Comparison of ENCODE assay signal across 8 cellular contexts in the genomic region with DNA sequence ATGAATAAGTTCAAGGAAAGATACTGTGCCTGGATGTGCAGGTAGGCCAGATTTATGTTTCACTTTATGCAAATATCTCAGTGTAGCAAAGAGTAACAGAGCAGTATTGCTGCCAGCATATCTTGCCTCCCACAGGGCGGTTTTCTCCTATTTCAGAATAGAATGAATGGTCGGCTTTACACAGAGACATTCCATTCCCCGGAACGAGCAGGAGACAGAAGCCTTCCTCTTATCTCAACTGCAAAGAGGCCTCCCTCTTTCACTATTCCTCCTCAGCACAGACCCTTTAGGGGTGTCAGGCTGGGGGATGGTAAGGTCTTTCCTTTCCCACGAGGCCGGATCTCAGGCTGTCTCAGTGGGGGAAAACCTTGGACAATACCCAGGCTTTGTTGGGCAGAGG. TPM values are rescaled to one million over a fixed set of nuclear protein-coding genes. Genes with fewer than 3 reads are reported as not detected.
DNase-seq lines count a peak whose midpoint lies in the region; ATAC-seq and TF ChIP-seq lines count a peak whose summit lies in the region.
"Not testable (repeated sequence)": the region's sequence is repeated elsewhere in the genome, so short reads cannot be mapped to it uniquely, and the experiment has no call there.
"Had no signal": no experiment of that assay in that cellular context is flagged by ENCODE, and none has a peak within 500 bp of the region (broad histone marks: within the 10 kb centered on the region; RNA-seq: fewer than 3 reads in every experiment).

No MANE protein-coding gene starts in this region.

- not testable (repeated sequence) for H3K14ac ChIP-seq in trophoblast cell (ENCODE audit: low read length)

- H3K79me2 ChIP-seq in trophoblast cell (ENCODE audit: control insufficient read depth, insufficient read depth, low read length, poor library complexity), result not testable (repeated sequence)

- H3K79me1 ChIP-seq in trophoblast cell (ENCODE audit: low read length), result peaks cover 11% of the 10 kb centered on the region

- H3K4me1 ChIP-seq in CD4-positive, alpha-beta memory T cell (ENCODE audit: insufficient read depth, low read length), result peaks cover 14% of the 10 kb centered on the region
- peaks cover 22% of the 10 kb centered on the region for H3K4me1 ChIP-seq in iPS-18a (ENCODE audit: control insufficient read depth, low read depth, low read length)
- peaks cover 9 to 16% of the 10 kb centered on the region in 2 experiments for H3K4me1 ChIP-seq in trophoblast cell (ENCODE audit: control insufficient read depth in 1 of 2, insufficient read depth in 2 of 2, low read length in 2 of 2)

- H3K4me1 Mint-ChIP-seq in CD4-positive, alpha-beta memory T cell, result peaks cover 13 to 34% (median 19%) of the 10 kb centered on the region in 4 donors
- H3K4me1 Mint-ChIP-seq in activated naive CD4-positive, alpha-beta T cell treated with anti-CD3 and anti-CD28 coated beads, Interleukin-2, amount 50 U/mL, for 24 hours, result peaks cover 20% of the 10 kb centered on the region
- peaks cover 25 to 43% (median 36%) of the 10 kb centered on the region in 4 donors for H3K4me1 Mint-ChIP-seq in naive thymus-derived CD8-positive, alpha-beta T cell

- not testable (repeated sequence) for H3K9ac ChIP-seq in iPS-18a (ENCODE audit: low read length); trophoblast cell (ENCODE audit: low read length)

- peak overlapping the region; percentile 53 for H3K4me2 ChIP-seq in trophoblast cell (ENCODE audit: low read length)

- CTCF ChIA-PET in CD4-positive, alpha-beta memory T cell (lab: Charles Lee; ENCODE audit: partially characterized antibody), result not testable (repeated sequence)

- H2BK5ac ChIP-seq in trophoblast cell (ENCODE audit: low read depth, low read length, poor library complexity), result not testable (repeated sequence)

- DNase-seq in CD4-positive, alpha-beta memory T cell; naive thymus-derived CD8-positive, alpha-beta T cell: not testable (repeated sequence)
- DNase-seq in NCI-H526 (lab: John Stamatoyannopoulos, UW), result peak; percentile 2 to 9
- DNase-seq in choroid plexus epithelial cell (ENCODE audit: low read depth), result peak; percentile 71
- peak; percentile 38 to 74 for DNase-seq in trophoblast cell

- H3K18ac ChIP-seq in trophoblast cell (ENCODE audit: low read length), result not testable (repeated sequence)

- not testable (repeated sequence) for ATAC-seq in naive thymus-derived CD8-positive, alpha-beta T cell

- peaks cover 1 to 12% of the 10 kb centered on the region in 2 donors for H3K36me3 Mint-ChIP-seq in CD4-positive, alpha-beta memory T cell
- H3K36me3 Mint-ChIP-seq in activated naive CD4-positive, alpha-beta T cell treated with anti-CD3 and anti-CD28 coated beads, Interleukin-2, amount 50 U/mL, for 24 hours, result not testable (repeated sequence)
- peaks cover 7 to 22% (median 15%) of the 10 kb centered on the region in 3 donors for H3K36me3 Mint-ChIP-seq in naive thymus-derived CD8-positive, alpha-beta T cell

- not testable (repeated sequence) for H3K23ac ChIP-seq in trophoblast cell (ENCODE audit: low read length)

- WGBS in trophoblast cell (ENCODE audit: extremely low coverage, insufficient coverage, insufficient read length), result no CpG with 5 or more reads among the region's 6 CpGs

- H3K9me3 Mint-ChIP-seq in CD4-positive, alpha-beta memory T cell; activated naive CD4-positive, alpha-beta T cell treated with anti-CD3 and anti-CD28 coated beads, Interleukin-2, amount 50 U/mL, for 24 hours: not testable (repeated sequence)
- peaks cover 0 to 11% (median 2%) of the 10 kb centered on the region in 9 donors for H3K9me3 Mint-ChIP-seq in naive thymus-derived CD8-positive, alpha-beta T cell

- H3K9me3 ChIP-seq in CD4-positive, alpha-beta memory T cell (ENCODE audit: control insufficient read depth in 1 of 2, low read length in 2 of 2); iPS-18a (ENCODE audit: control insufficient read depth, low read depth, low read length); trophoblast cell (ENCODE audit: insufficient read depth, low read depth, low read length): not testable (repeated sequence)

- H4K12ac ChIP-seq in trophoblast cell (ENCODE audit: low read depth, low read length), result not testable (repeated sequence)

- not testable (repeated sequence) for H4K91ac ChIP-seq in trophoblast cell (ENCODE audit: low read depth, low read length)

- not testable (repeated sequence) for H2AFZ ChIP-seq in trophoblast cell (ENCODE audit: insufficient read depth, low read length, poor library complexity)

- not testable (repeated sequence) for H3K36me3 ChIP-seq in CD4-positive, alpha-beta memory T cell (ENCODE audit: insufficient read depth, low read length)
- H3K36me3 ChIP-seq in iPS-18a (ENCODE audit: control insufficient read depth, low read depth, low read length) (peaks cover 13% of the 10 kb centered on the region), trophoblast cell (ENCODE audit: control insufficient read depth in 1 of 2, insufficient read depth in 2 of 2, low read length in 2 of 2) (peaks cover 8 to 14% of the 10 kb centered on the region in 2 experiments)

- not testable (repeated sequence) for H3K27me3 ChIP-seq in CD4-positive, alpha-beta memory T cell (ENCODE audit: insufficient read depth, low read length); iPS-18a (ENCODE audit: control insufficient read depth, insufficient read depth, low read length); trophoblast cell (ENCODE audit: insufficient read depth, low read length)

- not testable (repeated sequence) for H3K4me3 ChIP-seq in CD4-positive, alpha-beta memory T cell (ENCODE audit: low read length in 2 of 2); choroid plexus epithelial cell (ENCODE audit: low read depth, low read length); trophoblast cell (ENCODE audit: low read depth, low read length)
- H3K4me3 ChIP-seq in iPS-18a (ENCODE audit: low read length), result peak overlapping the region; percentile 25

- peak overlapping the region in 1 of 7 donors; percentile 32 for H3K27ac Mint-ChIP-seq in CD4-positive, alpha-beta memory T cell
- H3K27ac Mint-ChIP-seq in activated naive CD4-positive, alpha-beta T cell treated with anti-CD3 and anti-CD28 coated beads, Interleukin-2, amount 50 U/mL, for 24 hours, result not testable (repeated sequence)
- H3K27ac Mint-ChIP-seq in naive thymus-derived CD8-positive, alpha-beta T cell, result peak overlapping the region in 6 of 10 donors; percentile 0 to 87 (median 46)

- H2AK5ac ChIP-seq in trophoblast cell (ENCODE audit: low read length), result not testable (repeated sequence)

- not testable (repeated sequence) for H2BK120ac ChIP-seq in trophoblast cell (ENCODE audit: insufficient read depth, low read length, poor library complexity)

- H3K4ac ChIP-seq in trophoblast cell (ENCODE audit: low read depth, low read length), result not testable (repeated sequence)

- not testable (repeated sequence) for TF ChIP-seq CTCF in choroid plexus epithelial cell (conservative IDR thresholded peaks at IDR 0.05; ENCODE audit: low read depth, low read length)

- intact Hi-C loops in CD4-positive, alpha-beta memory T cell (cut with micrococcal nuclease), result not testable (repeated sequence)

- H4K8ac ChIP-seq in trophoblast cell (ENCODE audit: low read depth, low read length), result not testable (repeated sequence)

- POLR2A ChIA-PET in CD4-positive, alpha-beta memory T cell (lab: Charles Lee; ENCODE audit: partially characterized antibody), result not testable (repeated sequence)
- POLR2A ChIA-PET in naive thymus-derived CD8-positive, alpha-beta T cell (lab: Charles Lee), result interaction anchor here (1.4 kb wide), 1 partner anchor 270 kb away, joined by 3 read pairs; no protein-coding TSS in a partner anchor

- H2BK12ac ChIP-seq in trophoblast cell (ENCODE audit: low read length), result not testable (repeated sequence)

- H3K4me3 Mint-ChIP-seq in CD4-positive, alpha-beta memory T cell, result peak overlapping the region in 6 of 8 donors; percentile 3 to 43 (median 26)
- peak overlapping the region; percentile 1 for H3K4me3 Mint-ChIP-seq in activated naive CD4-positive, alpha-beta T cell treated with anti-CD3 and anti-CD28 coated beads, Interleukin-2, amount 50 U/mL, for 24 hours
- peak overlapping the region in 7 of 10 donors; percentile 4 to 69 (median 37) for H3K4me3 Mint-ChIP-seq in naive thymus-derived CD8-positive, alpha-beta T cell

- H3K27me3 Mint-ChIP-seq in CD4-positive, alpha-beta memory T cell; activated naive CD4-positive, alpha-beta T cell treated with anti-CD3 and anti-CD28 coated beads, Interleukin-2, amount 50 U/mL, for 24 hours; naive thymus-derived CD8-positive, alpha-beta T cell: not testable (repeated sequence)

- not testable (repeated sequence) for H3K27ac ChIP-seq in CD4-positive, alpha-beta memory T cell (ENCODE audit: low read depth, low read length); iPS-18a (ENCODE audit: low read length); trophoblast cell (ENCODE audit: low read depth, low read length)

RNA-seq across cellular contexts. Expression of a gene that starts 2.3 kb away (rescaled TPM):
- 1 to 10 TPM; 7.5 to 8.5 TPM for total RNA-seq in CD4-positive, alpha-beta memory T cell
- polyA plus RNA-seq in CD4-positive, alpha-beta memory T cell, result 1 to 10 TPM in 1 of 2 donors, under 1 TPM in 1; 0.57 to 3.1 TPM
- 10 to 100 TPM; 17.3 to 19.6 TPM for total RNA-seq in naive thymus-derived CD8-positive, alpha-beta T cell
- 10 to 100 TPM in 1 of 3 donors, 1 to 10 TPM in 2; 4.6 to 10.5 (median 5.0) TPM for polyA plus RNA-seq in naive thymus-derived CD8-positive, alpha-beta T cell
- polyA plus RNA-seq in trophoblast cell (2013), result 11.1 and 11.2 TPM in 2 replicates

RNA-seq across cellular contexts. Expression of a gene that starts 35.0 kb away (rescaled TPM):
- total RNA-seq in CD4-positive, alpha-beta memory T cell, result 10 to 100 TPM; 24.9 to 25.6 TPM
- 1 to 10 TPM; 3.2 to 5.6 TPM for polyA plus RNA-seq in CD4-positive, alpha-beta memory T cell
- 10 to 100 TPM; 22.4 to 24.0 TPM for total RNA-seq in naive thymus-derived CD8-positive, alpha-beta T cell
- 1 to 10 TPM; 1.1 to 2.9 (median 1.2) TPM for polyA plus RNA-seq in naive thymus-derived CD8-positive, alpha-beta T cell
- polyA plus RNA-seq in trophoblast cell (2013), result 4.1 and 4.2 TPM in 2 replicates

RNA-seq across cellular contexts. Expression of a gene that starts 41.4 kb away (rescaled TPM):
- 10 to 100 TPM; 16.9 to 17.7 TPM for total RNA-seq in CD4-positive, alpha-beta memory T cell
- polyA plus RNA-seq in CD4-positive, alpha-beta memory T cell, result 1 to 10 TPM in 1 of 2 donors, under 1 TPM in 1; 0.72 to 5.6 TPM
- 10 to 100 TPM; 32.3 to 35.3 TPM for total RNA-seq in naive thymus-derived CD8-positive, alpha-beta T cell
- polyA plus RNA-seq in naive thymus-derived CD8-positive, alpha-beta T cell, result 1 to 10 TPM; 2.4 to 5.2 (median 3.9) TPM
- 0.64 and 0.71 TPM in 2 replicates for polyA plus RNA-seq in trophoblast cell (2013)
- total RNA-seq: HT-29 had no signal
